Comparison of ENCODE assay signal across 17 cellular contexts in genomic region chr17:62702746-62703268, GRCh38.
DNase-seq lines count a peak whose midpoint lies in the region; ATAC-seq, FAIRE-seq and TF ChIP-seq lines count a peak whose summit lies in the region.
"Had no signal": no experiment of that assay in that cellular context is flagged by ENCODE, and none has a peak within 500 bp of the region (broad histone marks: within the 10 kb centered on the region; RNA-seq: fewer than 3 reads in every experiment).

No MANE protein-coding gene starts in this region.

- peaks cover 17% of the 10 kb centered on the region for H3K4me1 Mint-ChIP-seq in stimulated activated naive CD8-positive, alpha-beta T cell treated with anti-CD3 and anti-CD28 coated beads, Interleukin-15, Interleukin-2, amounts not matched to agents 100 ng/mL and 50 ng/mL, for 24 hours (ENCODE audit: low read depth)
- H3K4me1 Mint-ChIP-seq in stimulated activated naive CD8-positive, alpha-beta T cell treated with anti-CD3 and anti-CD28 coated beads, Interleukin-15, amount 100 ng/mL, for 72 hours, result peaks cover 25% of the 10 kb centered on the region
- peaks cover 0 to 7% (median 3%) of the 10 kb centered on the region in 3 donors for H3K4me1 Mint-ChIP-seq in naive B cell

- no TSS peak for BruUV-seq in K562 (replicated peaks; lab: Mats Ljungman, UMichigan)

- peak overlapping the region; percentile 75; the same call in 1 of the 2 replicates for H3K4me2 ChIP-seq in K562 (ENCODE audit: insufficient read depth, low read length)

- H3K79me2 ChIP-seq in K562 (ENCODE audit: control insufficient read depth, insufficient read depth, low read length), result no peaks in the 10 kb centered on the region

- H3K36me3 Mint-ChIP-seq in stimulated activated naive CD8-positive, alpha-beta T cell treated with anti-CD3 and anti-CD28 coated beads, Interleukin-15, Interleukin-2, amounts not matched to agents 100 ng/mL and 50 ng/mL, for 24 hours (ENCODE audit: low read depth), result no peaks in the 10 kb centered on the region
- H3K36me3 Mint-ChIP-seq in naive B cell, result no peaks in the 10 kb centered on the region
- H3K36me3 Mint-ChIP-seq: stimulated activated naive B cell treated with anti-CD40 and anti-IgM and Interleukin-4, amounts not matched to agents 10 μg/mL and 1 μg/mL and 100 μg/mL, for 72 hours had no signal

- no peak overlapping the region for H3K27ac Mint-ChIP-seq in stimulated activated naive CD8-positive, alpha-beta T cell treated with anti-CD3 and anti-CD28 coated beads, Interleukin-15, Interleukin-2, amounts not matched to agents 100 ng/mL and 50 ng/mL, for 24 hours
- H3K27ac Mint-ChIP-seq in stimulated activated naive CD8-positive, alpha-beta T cell treated with anti-CD3 and anti-CD28 coated beads, Interleukin-15, amount 100 ng/mL, for 72 hours, result no peak overlapping the region
- H3K27ac Mint-ChIP-seq in naive B cell, result peak overlapping the region in 1 of 6 donors; percentile 41
- H3K27ac Mint-ChIP-seq: activated CD4-positive, alpha-beta memory T cell treated with anti-CD3 and anti-CD28 coated beads, Interleukin-2, amount 10 ng/mL, durations not matched to agents 7 days and 5 days; dendritic cell treated with granulocyte-macrophage colony-stimulating factor and Interleukin-4, amounts not matched to agents 40 ng/mL and 50 ng/mL, for 4 days had no signal

- peak overlapping the region; percentile 58 for H3K4me3 Mint-ChIP-seq in stimulated activated naive CD8-positive, alpha-beta T cell treated with anti-CD3 and anti-CD28 coated beads, Interleukin-15, Interleukin-2, amounts not matched to agents 100 ng/mL and 50 ng/mL, for 24 hours
- H3K4me3 Mint-ChIP-seq in stimulated activated naive CD8-positive, alpha-beta T cell treated with anti-CD3 and anti-CD28 coated beads, Interleukin-15, amount 100 ng/mL, for 72 hours, result peak overlapping the region in 1 of 2 donors; percentile 76
- peak overlapping the region in 6 of 8 donors; percentile 22 to 76 (median 58) for H3K4me3 Mint-ChIP-seq in naive B cell

- no peaks in the 10 kb centered on the region for H4K20me1 ChIP-seq in K562 (replicated peaks; ENCODE audit: control insufficient read depth, insufficient read depth, low read length)

- H3K9me3 Mint-ChIP-seq in stimulated activated naive CD8-positive, alpha-beta T cell treated with anti-CD3 and anti-CD28 coated beads, Interleukin-15, Interleukin-2, amounts not matched to agents 100 ng/mL and 50 ng/mL, for 24 hours, result no peaks in the 10 kb centered on the region
- H3K9me3 Mint-ChIP-seq in stimulated activated naive CD8-positive, alpha-beta T cell treated with anti-CD3 and anti-CD28 coated beads, Interleukin-15, amount 100 ng/mL, for 72 hours, result no peaks in the 10 kb centered on the region
- peaks cover 0 to 2% (median 0%) of the 10 kb centered on the region in 7 donors for H3K9me3 Mint-ChIP-seq in naive B cell
- H3K9me3 Mint-ChIP-seq: activated CD4-positive, alpha-beta memory T cell treated with anti-CD3 and anti-CD28 coated beads, Interleukin-2, amount 10 ng/mL, durations not matched to agents 7 days and 5 days; dendritic cell treated with granulocyte-macrophage colony-stimulating factor and Interleukin-4, amounts not matched to agents 40 ng/mL and 50 ng/mL, for 4 days; stimulated activated naive B cell treated with anti-CD40 and anti-IgM and Interleukin-4, amounts not matched to agents 10 μg/mL and 1 μg/mL and 100 μg/mL, for 72 hours had no signal

- ATAC-seq in stimulated activated naive CD8-positive, alpha-beta T cell treated with anti-CD3 and anti-CD28 coated beads, Interleukin-15, amount 100 ng/mL, for 72 hours, result no peak
- ATAC-seq in K562, result no peak
- ATAC-seq in naive B cell (ENCODE audit: low read depth in 2 of 2), result no peak
- ATAC-seq in GM21576 (IDR thresholded peaks at IDR 0.05; ENCODE audit: unreplicated experiment), result no peak
- ATAC-seq in GM21528 (IDR thresholded peaks at IDR 0.05; ENCODE audit: low FRiP score, unreplicated experiment), result no peak

- no peaks in the 10 kb centered on the region for H3K9me1 ChIP-seq in K562 (ENCODE audit: control insufficient read depth, insufficient read depth, low read length)

- TF ChIP-seq POLR2A in K562 (conservative IDR thresholded peaks at IDR 0.05) (no peak), adrenal gland (IDR thresholded peaks at IDR 0.05) (no peak), GM12891 (IDR thresholded peaks at IDR 0.05; ENCODE audit: low read depth, low read length) (no peak)

- H3K27ac ChIP-seq in K562 (ENCODE audit: extremely low read depth, low read depth, low read length) (no peak overlapping the region), adrenal gland (no peak overlapping the region)
- H3K27ac ChIP-seq: ovary, SK-N-MC had no signal

- peaks cover 4 to 21% of the 10 kb centered on the region in 2 experiments; a peak in 4 of 5 replicates for H3K4me1 ChIP-seq in K562 (replicated peaks in 1 of 2; ENCODE audit: control insufficient read depth in 2 of 2, insufficient read depth in 2 of 2, low read length in 2 of 2)
- H3K4me1 ChIP-seq in adrenal gland (replicated peaks in 1 of 2), result peaks cover 4 to 11% of the 10 kb centered on the region in 2 donors

- no peak for TF ChIP-seq EP300 in K562 (IDR thresholded peaks at IDR 0.05; ENCODE audit: low read length)

- POLR2A ChIA-PET in K562 (lab: Yijun Ruan, JAX), result interaction anchor here (0.6 kb wide), 1 partner anchor 264 kb away, joined by 4 read pairs; no protein-coding TSS in a partner anchor

- in situ Hi-C loops in K562 (cut with MboI), result loop anchor here (25.0 kb wide), 1 partner anchor 259 kb away; the partner anchor contains the start of gene TANC2

- no peak for DNase-seq in stimulated activated naive CD8-positive, alpha-beta T cell treated with anti-CD3 and anti-CD28 coated beads, Interleukin-15, amount 100 ng/mL, for 72 hours
- no peak for DNase-seq in K562 (ENCODE audit: extremely low read depth in 1 of 4, low spot score in 3 of 4)
- DNase-seq in naive B cell, result no peak
- no peak for DNase-seq in adrenal gland
- DNase-seq in GM12891 (ENCODE audit: insufficient read length, low spot score), result no peak
- DNase-seq: DMS 273 treated with DMSO at 0.1 percent for 48 hours; NCI-H1436 treated with DMSO at 0.1 percent for 48 hours; small intestine; stimulated activated naive B cell treated with anti-CD40 and anti-IgM and Interleukin-4, amounts not matched to agents 10 μg/mL and 1 μg/mL and 100 μg/mL, for 72 hours had no signal

- peak overlapping the region in 1 of 2 experiments; percentile 82; a peak in 1 of 4 replicates for H3K9ac ChIP-seq in K562 (ENCODE audit: insufficient read depth in 1 of 2, low read depth in 2 of 2, low read length in 2 of 2)

- H2AFZ ChIP-seq in K562 (ENCODE audit: low read depth, low read length), result no peak overlapping the region

- H3K36me3 ChIP-seq in K562 (ENCODE audit: control insufficient read depth, insufficient read depth, low read length) (no peaks in the 10 kb centered on the region), adrenal gland (replicated peaks in 1 of 2) (no peaks in the 10 kb centered on the region)
- H3K36me3 ChIP-seq: heart left ventricle, ovary had no signal

- FAIRE-seq in K562 (lab: Jason Lieb, UNC) (no peak), GM12891 (lab: Jason Lieb, UNC) (no peak)
- FAIRE-seq: small intestine had no signal

- H3K27me3 ChIP-seq in K562 (ENCODE audit: control insufficient read depth in 2 of 2, insufficient read depth in 2 of 2, low read length in 2 of 2), result peaks cover 8 to 29% of the 10 kb centered on the region in 2 experiments; a peak in 3 of 5 replicates
- no peaks in the 10 kb centered on the region for H3K27me3 ChIP-seq in adrenal gland
- H3K27me3 ChIP-seq: ovary had no signal

- TF ChIP-seq RAD21 in K562 (CRISPR knock-in tag; conservative IDR thresholded peaks at IDR 0.05 in 1 of 2, IDR thresholded peaks at IDR 0.05 in 1 of 2), result no peak

- CTCF ChIA-PET in K562 (lab: Yijun Ruan, JAX; ENCODE audit: low intra/inter-chr PET ratio), result interaction anchor here (0.9 to 1.4 kb wide), 3 partner anchors 31 to 704 kb away, joined by 4 to 14 read pairs (median 5); no protein-coding TSS in a partner anchor

- H3K9me3 ChIP-seq in K562 (replicated peaks; ENCODE audit: control insufficient read depth, insufficient read depth, low read depth, low read length) (no peaks in the 10 kb centered on the region), adrenal gland (replicated peaks in 1 of 3) (no peaks in the 10 kb centered on the region)
- H3K9me3 ChIP-seq: heart left ventricle, ovary had no signal

- peaks cover 27% of the 10 kb centered on the region for H3K27me3 Mint-ChIP-seq in stimulated activated naive CD8-positive, alpha-beta T cell treated with anti-CD3 and anti-CD28 coated beads, Interleukin-15, Interleukin-2, amounts not matched to agents 100 ng/mL and 50 ng/mL, for 24 hours
- peaks cover 59% of the 10 kb centered on the region for H3K27me3 Mint-ChIP-seq in stimulated activated naive CD8-positive, alpha-beta T cell treated with anti-CD3 and anti-CD28 coated beads, Interleukin-15, amount 100 ng/mL, for 72 hours
- peaks cover 0 to 19% (median 9%) of the 10 kb centered on the region in 3 donors for H3K27me3 Mint-ChIP-seq in naive B cell

- no peak for TF ChIP-seq CTCF in K562 (IDR thresholded peaks at IDR 0.05 in 2 of 3, conservative IDR thresholded peaks at IDR 0.05 in 1 of 3; ENCODE audit: insufficient read depth in 2 of 3, low read depth in 1 of 3, low read length in 3 of 3)
- no peak for TF ChIP-seq CTCF in adrenal gland (IDR thresholded peaks at IDR 0.05)

- 32% methylated on average over 6 of the region's 6 CpGs for WGBS in K562 (ENCODE audit: insufficient coverage, low coverage, missing lambda C conversion rate)
- WGBS in adrenal gland, 4 donors, result 60 to 84% (median 69%) methylated on average over 5 to 6 of the region's 6 CpGs

- H3K4me3 ChIP-seq in K562, result no peak overlapping the region
- no peak overlapping the region for H3K4me3 ChIP-seq in adrenal gland

- intact Hi-C loops in K562 (cut with micrococcal nuclease) (loop anchor here (5.0 kb wide), 1 partner anchor 704 kb away; no protein-coding TSS in a partner anchor), adrenal gland (cut with DNase I) (loop anchor here (2.0 to 10.0 kb wide), 3 partner anchors 268 to 712 kb away; no protein-coding TSS in a partner anchor)

TF ChIP-seq in GM12891, 5 proteins besides CTCF, POLR2A, EP300 and RAD21:
- no peak for TF ChIP-seq SPI1 (IDR thresholded peaks at IDR 0.05; ENCODE audit: low read depth, low read length)
- no peak for TF ChIP-seq TAF1 (IDR thresholded peaks at IDR 0.05; ENCODE audit: low read depth, low read length)
- TF ChIP-seq POLR2AphosphoS5 (IDR thresholded peaks at IDR 0.05; ENCODE audit: low read depth, low read length), result no peak
- no peak for TF ChIP-seq PAX5 (IDR thresholded peaks at IDR 0.05; ENCODE audit: insufficient read depth, low read length, severe bottlenecking)
- no peak for TF ChIP-seq POU2F2 (IDR thresholded peaks at IDR 0.05; ENCODE audit: low read depth, low read length)
TF ChIP-seq in GM12891: peak in this region for 0.
